ENCODE assay signal across 12 cellular contexts in genomic region chr2:233801357-233802131, GRCh38. TPM values are rescaled to one million over a fixed set of nuclear protein-coding genes. Genes with fewer than 3 reads are reported as not detected.
DNase-seq lines count a peak whose midpoint lies in the region; ATAC-seq and TF ChIP-seq lines count a peak whose summit lies in the region.
"Had no signal": no experiment of that assay in that cellular context is flagged by ENCODE, and none has a peak within 500 bp of the region (broad histone marks: within the 10 kb centered on the region; RNA-seq: fewer than 3 reads in every experiment).

No MANE protein-coding gene starts in this region.

- H3K4me1 Mint-ChIP-seq in activated CD8-positive, alpha-beta T cell treated with anti-CD3 and anti-CD28 coated beads for 36 hours (ENCODE audit: low read depth): peaks cover 2% of the 10 kb centered on the region

- H3K36me3 Mint-ChIP-seq in activated CD8-positive, alpha-beta T cell treated with anti-CD3 and anti-CD28 coated beads for 36 hours (ENCODE audit: low read depth): no peaks in the 10 kb centered on the region

- H3K4me3 ChIP-seq in HFF-Myc (replicated peaks; ENCODE audit: low read depth, low read length): no peak overlapping the region
- H3K4me3 ChIP-seq in foreskin fibroblast (ENCODE audit: low read depth in 1 of 2, low read length in 2 of 2): no peak overlapping the region
- H3K4me3 ChIP-seq: tibial nerve had no signal

- ATAC-seq in activated CD8-positive, alpha-beta T cell treated with anti-CD3 and anti-CD28 coated beads for 36 hours: peak; percentile 91
- ATAC-seq in HG03139 (IDR thresholded peaks at IDR 0.05; ENCODE audit: unreplicated experiment): no peak

- intact Hi-C loops in activated CD8-positive, alpha-beta T cell treated with anti-CD3 and anti-CD28 coated beads for 36 hours (cut with micrococcal nuclease): no loop called here

- H3K4me3 Mint-ChIP-seq in activated CD8-positive, alpha-beta T cell treated with anti-CD3 and anti-CD28 coated beads for 36 hours: no peak overlapping the region

- peaks cover 5% of the 10 kb centered on the region for H3K27me3 Mint-ChIP-seq in activated CD8-positive, alpha-beta T cell treated with anti-CD3 and anti-CD28 coated beads for 36 hours

- POLR2A ChIA-PET in activated CD8-positive, alpha-beta T cell treated with anti-CD3 and anti-CD28 coated beads for 36 hours (lab: Charles Lee): no interaction called here

- no peak overlapping the region for H3K27ac Mint-ChIP-seq in activated CD8-positive, alpha-beta T cell treated with anti-CD3 and anti-CD28 coated beads for 36 hours

- peak; percentile 29 for DNase-seq in EH (ENCODE audit: low read depth)
- DNase-seq in HFF-Myc (ENCODE audit: extremely low read depth, low read depth): peak; percentile 6
- DNase-seq in activated CD8-positive, alpha-beta T cell treated with anti-CD3 and anti-CD28 coated beads for 36 hours: peak; percentile 69
- peak; percentile 44 for DNase-seq in islet precursor cell
- DNase-seq in NOMO-1 treated with dmso at 0.1 percent for 144 hours (lab: John Stamatoyannopoulos, UW; ENCODE audit: unreplicated experiment): no peak
- DNase-seq in DMS 273 (lab: John Stamatoyannopoulos, UW; ENCODE audit: unreplicated experiment): no peak
- no peak for DNase-seq in foreskin fibroblast
- DNase-seq: NCI-H187 treated with DMSO at 0.1 percent for 48 hours; stimulated activated CD4-positive, alpha-beta T cell treated with anti-CD3 and anti-CD28 coated beads, Interleukin-4, amount 100 ng/mL, for 24 hours had no signal

- no peaks in the 10 kb centered on the region for H3K9me3 Mint-ChIP-seq in activated CD8-positive, alpha-beta T cell treated with anti-CD3 and anti-CD28 coated beads for 36 hours

- no peak for TF ChIP-seq CTCF in HFF-Myc (IDR thresholded peaks at IDR 0.05; ENCODE audit: low read depth, low read length, missing control alignments)
- TF ChIP-seq CTCF in activated CD8-positive, alpha-beta T cell treated with anti-CD3 and anti-CD28 coated beads for 36 hours (IDR thresholded peaks at IDR 0.05): no peak
- no peak for TF ChIP-seq CTCF in foreskin fibroblast (IDR thresholded peaks at IDR 0.05; ENCODE audit: low read depth, low read length)

- CTCF ChIA-PET in activated CD8-positive, alpha-beta T cell treated with anti-CD3 and anti-CD28 coated beads for 36 hours (lab: Charles Lee): no interaction called here

RNA-seq across cellular contexts. Expression of gene MROH2A, which starts 23.4 kb away (rescaled TPM):
- not detected for total RNA-seq in activated CD8-positive, alpha-beta T cell treated with anti-CD3 and anti-CD28 coated beads for 36 hours
- total RNA-seq: H1, tibial nerve had no signal

RNA-seq across cellular contexts. Expression of gene UGT1A1, which starts 41.5 kb away (rescaled TPM):
- total RNA-seq in activated CD8-positive, alpha-beta T cell treated with anti-CD3 and anti-CD28 coated beads for 36 hours: not detected
- total RNA-seq: H1, tibial nerve had no signal

RNA-seq across cellular contexts. Expression of gene HJURP, which starts 52.8 kb away (rescaled TPM):
- total RNA-seq in activated CD8-positive, alpha-beta T cell treated with anti-CD3 and anti-CD28 coated beads for 36 hours: 10 to 100 TPM; 79.8 to 83.6 TPM

Comparison
In these comparisons a context has a peak if more than half of its experiments do, and no peak if none do; other contexts are left out.
1. DNase-seq: peak in EH (single experiment), HFF-Myc (single experiment), activated CD8-positive, alpha-beta T cell treated with anti-CD3 and anti-CD28 coated beads for 36 hours (single experiment) and islet precursor cell (single experiment); none in NOMO-1 treated with dmso at 0.1 percent for 144 hours (single experiment), DMS 273 (single experiment) and foreskin fibroblast (0 of 2).